21 cellular contexts compared by ENCODE assay signal in the genomic region with DNA sequence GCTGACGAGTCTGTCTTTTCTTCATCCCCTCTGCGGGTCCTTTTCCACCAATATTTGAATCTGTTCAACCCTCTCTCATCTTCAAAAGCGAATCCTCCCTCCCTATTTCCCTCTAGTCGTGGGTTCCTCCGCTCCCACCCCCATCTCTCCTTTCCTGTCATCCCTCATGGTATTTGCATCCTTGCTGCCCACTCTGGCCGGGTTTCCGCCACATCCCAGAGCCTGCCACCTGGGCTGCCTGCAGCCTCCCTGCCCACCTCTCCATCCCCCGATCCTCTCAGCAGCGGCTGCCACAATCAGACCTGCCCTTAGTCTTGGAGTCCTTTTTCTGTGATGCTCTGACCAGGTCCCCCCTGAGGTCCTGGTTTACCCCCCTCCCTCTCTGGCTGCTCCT. TPM values are rescaled to one million over a fixed set of nuclear protein-coding genes. Genes with fewer than 3 reads are reported as not detected.
A peak's percentile ranks its signal among the peaks of the same experiment; 100 is the strongest.
DNase-seq lines count a peak whose midpoint lies in the region; ATAC-seq and TF ChIP-seq lines count a peak whose summit lies in the region.
"Had no signal": no experiment of that assay in that cellular context is flagged by ENCODE, and none has a peak within 500 bp of the region (broad histone marks: within the 10 kb centered on the region; RNA-seq: fewer than 3 reads in every experiment).

No MANE protein-coding gene starts in this region.

- no peak for TF ChIP-seq CTCF in gastrocnemius medialis (IDR thresholded peaks at IDR 0.05 in 4 of 5, conservative IDR thresholded peaks at IDR 0.05 in 1 of 5)
- TF ChIP-seq CTCF in suprapubic skin (IDR thresholded peaks at IDR 0.05) = no peak

- DNase-seq in activated CD4-positive, alpha-beta T cell treated with anti-CD3 and anti-CD28 coated beads, Interleukin-2, amount 10 ng/mL, durations not matched to agents 24 days and 14 days = no peak
- DNase-seq in activated CD4-positive, alpha-beta T cell treated with anti-CD3 and anti-CD28 coated beads for 4 hours = no peak
- no peak for DNase-seq in T-helper 17 cell
- no peak for DNase-seq in gastrocnemius medialis
- DNase-seq in stimulated activated CD4-positive, alpha-beta T cell treated with anti-CD3 and anti-CD28 coated beads, Interleukin-2, amount 100 ng/mL, for 48 hours = no peak
- DNase-seq in suprapubic skin (ENCODE audit: low spot score in 2 of 2) = no peak
- DNase-seq: Caco-2; central memory CD4-positive, alpha-beta T cell; erythroblast; GDM1; GOT3; KG1; NCI-H446; stimulated activated CD4-positive, alpha-beta T cell treated with anti-CD3 and anti-CD28 coated beads, Interleukin-4, amount 100 ng/mL, for 24 hours had no signal

- H3K27ac Mint-ChIP-seq in activated CD4-positive, alpha-beta T cell treated with anti-CD3 and anti-CD28 coated beads, Interleukin-2, amount 10 ng/mL, durations not matched to agents 24 days and 14 days = peak overlapping the region; percentile 42
- H3K27ac Mint-ChIP-seq in T-helper 17 cell = peak overlapping the region; percentile 86

- H3K4me3 Mint-ChIP-seq in activated CD4-positive, alpha-beta T cell treated with anti-CD3 and anti-CD28 coated beads, Interleukin-2, amount 10 ng/mL, durations not matched to agents 24 days and 14 days = no peak overlapping the region
- no peak overlapping the region for H3K4me3 Mint-ChIP-seq in T-helper 17 cell

- H3K4me1 ChIP-seq in endocrine pancreas (ENCODE audit: control insufficient read depth, insufficient read depth, low read length) (no peaks in the 10 kb centered on the region), gastrocnemius medialis (peaks cover 39 to 46% of the 10 kb centered on the region in 2 donors), suprapubic skin (peaks cover 27% of the 10 kb centered on the region)
- H3K4me1 ChIP-seq: Caco-2 had no signal

- TF ChIP-seq POLR2A in gastrocnemius medialis (IDR thresholded peaks at IDR 0.05) (no peak), suprapubic skin (IDR thresholded peaks at IDR 0.05) (no peak)

- peaks cover 7% of the 10 kb centered on the region for H3K36me3 ChIP-seq in endocrine pancreas (ENCODE audit: control insufficient read depth, insufficient read depth, low read length)
- peaks cover 0 to 48% of the 10 kb centered on the region in 2 donors for H3K36me3 ChIP-seq in gastrocnemius medialis
- peaks cover 87% of the 10 kb centered on the region for H3K36me3 ChIP-seq in suprapubic skin

- H3K4me3 ChIP-seq in endocrine pancreas (ENCODE audit: control insufficient read depth, insufficient read depth, low read length) (no peak overlapping the region), gastrocnemius medialis (no peak overlapping the region), suprapubic skin (no peak overlapping the region)
- H3K4me3 ChIP-seq: left lung, right lobe of liver had no signal

- peaks cover 55% of the 10 kb centered on the region for H3K36me3 Mint-ChIP-seq in activated CD4-positive, alpha-beta T cell treated with anti-CD3 and anti-CD28 coated beads, Interleukin-2, amount 10 ng/mL, durations not matched to agents 24 days and 14 days (ENCODE audit: low read depth)
- H3K36me3 Mint-ChIP-seq in T-helper 17 cell (ENCODE audit: low read depth) = peaks cover 12% of the 10 kb centered on the region

- in situ Hi-C loops in gastrocnemius medialis (cut with MboI; ENCODE audit: low sequenced_read_pairs in 4 of 4) = loop anchor here in 2 of 4 donors (10.0 kb wide), 1 partner anchor 46 kb away; a partner anchor contains a TSS

- H3K9me3 Mint-ChIP-seq in activated CD4-positive, alpha-beta T cell treated with anti-CD3 and anti-CD28 coated beads, Interleukin-2, amount 10 ng/mL, durations not matched to agents 24 days and 14 days = no peaks in the 10 kb centered on the region
- H3K9me3 Mint-ChIP-seq: activated T-helper 2 cell treated with anti-CD3 and anti-CD28 coated beads, Interferon-gamma antibody, Interleukin-2, Interleukin-4, amounts not matched to agents 10 μg/mL and 5 μg/mL and 100 μg/mL, durations not matched to agents 14 hours and 24 hours and 36 hours; nephron had no signal

- intact Hi-C loops in activated CD4-positive, alpha-beta T cell treated with anti-CD3 and anti-CD28 coated beads, Interleukin-2, amount 10 ng/mL, durations not matched to agents 24 days and 14 days (cut with micrococcal nuclease) = no loop called here
- intact Hi-C loops in gastrocnemius medialis (cut with DNase I; ENCODE audit: low total_unique reads) = no loop called here

- no peaks in the 10 kb centered on the region for H3K27me3 Mint-ChIP-seq in activated CD4-positive, alpha-beta T cell treated with anti-CD3 and anti-CD28 coated beads, Interleukin-2, amount 10 ng/mL, durations not matched to agents 24 days and 14 days
- no peaks in the 10 kb centered on the region for H3K27me3 Mint-ChIP-seq in T-helper 17 cell

- H3K27ac ChIP-seq in gastrocnemius medialis = peak overlapping the region; percentile 70 to 82 (median 76)
- H3K27ac ChIP-seq in suprapubic skin = no peak overlapping the region

- no peaks in the 10 kb centered on the region for H3K9me3 ChIP-seq in T-helper 17 cell (ENCODE audit: control insufficient read depth, low read length, poor library complexity, severe bottlenecking)
- no peaks in the 10 kb centered on the region for H3K9me3 ChIP-seq in endocrine pancreas (ENCODE audit: control insufficient read depth, low read length)
- H3K9me3 ChIP-seq in gastrocnemius medialis = no peaks in the 10 kb centered on the region
- no peaks in the 10 kb centered on the region for H3K9me3 ChIP-seq in suprapubic skin
- H3K9me3 ChIP-seq: Caco-2, left lung, right lobe of liver had no signal

- peak overlapping the region; percentile 35 for H3K9ac ChIP-seq in endocrine pancreas (ENCODE audit: control insufficient read depth, insufficient read depth, low read length)

- WGBS in suprapubic skin = 91% methylated on average over 9 of the region's 9 CpGs

- H3K4me1 Mint-ChIP-seq in activated CD4-positive, alpha-beta T cell treated with anti-CD3 and anti-CD28 coated beads, Interleukin-2, amount 10 ng/mL, durations not matched to agents 24 days and 14 days = peaks cover 12% of the 10 kb centered on the region
- peaks cover 31% of the 10 kb centered on the region for H3K4me1 Mint-ChIP-seq in T-helper 17 cell

- TF ChIP-seq EP300 in suprapubic skin (IDR thresholded peaks at IDR 0.05) = no peak

- H3K27me3 ChIP-seq in endocrine pancreas (ENCODE audit: control insufficient read depth, insufficient read depth, low read length) = no peaks in the 10 kb centered on the region
- H3K27me3 ChIP-seq in gastrocnemius medialis = no peaks in the 10 kb centered on the region
- no peaks in the 10 kb centered on the region for H3K27me3 ChIP-seq in suprapubic skin
- H3K27me3 ChIP-seq: left lung, right lobe of liver had no signal

- ATAC-seq in T-helper 17 cell (no peak), gastrocnemius medialis (no peak), GM19351 (IDR thresholded peaks at IDR 0.05; ENCODE audit: unreplicated experiment) (no peak)
- ATAC-seq: activated CD4-positive, CD25-positive, alpha-beta regulatory T cell treated with anti-CD3 and anti-CD28 coated beads, Interleukin-2, amount 50 U/mL, for 24 hours; left lung had no signal

RNA-seq across cellular contexts. Expression of a gene that starts 44.9 kb away (rescaled TPM):
- 72.5 and 81.3 TPM in 2 replicates for total RNA-seq in activated CD4-positive, alpha-beta T cell treated with anti-CD3 and anti-CD28 coated beads, Interleukin-2, amount 10 ng/mL, durations not matched to agents 24 days and 14 days
- total RNA-seq in T-helper 17 cell = 100 to 1,000 TPM; 129 to 138 TPM
- total RNA-seq in gastrocnemius medialis = 10 to 100 TPM; 17.3 to 44.5 (median 19.8) TPM
- total RNA-seq in suprapubic skin = 10 to 100 TPM; 31.4 to 62.1 (median 56.6) TPM
